36 cellular contexts compared by ENCODE assay signal in genomic region chr7:120480930-120481329, GRCh38.
"Had no signal": no experiment of that assay in that cellular context is flagged by ENCODE, and none has a peak within 500 bp of the region (broad histone marks: within the 10 kb centered on the region; RNA-seq: fewer than 3 reads in every experiment).

No MANE protein-coding gene starts in this region.

- H3K4me3 Mint-ChIP-seq: activated B cell treated with CpG ODN at 0.5 μM for 24 hours; activated CD4-positive, alpha-beta memory T cell treated with anti-CD3 and anti-CD28 coated beads for 36 hours; activated CD4-positive, alpha-beta T cell treated with anti-CD3 and anti-CD28 coated beads, Interleukin-2, amount 10 ng/mL, durations not matched to agents 24 days and 14 days; activated CD8-positive, alpha-beta T cell treated with anti-CD3 and anti-CD28 coated beads for 36 hours; activated naive CD4-positive, alpha-beta T cell treated with anti-CD3 and anti-CD28 coated beads, Interleukin-2, amount 10 ng/mL, durations not matched to agents 7 days and 5 days; activated naive CD4-positive, alpha-beta T cell treated with anti-CD3 and anti-CD28 coated beads, Interleukin-2, amount 50 U/mL, for 24 hours; activated naive CD8-positive, alpha-beta T cell; activated naive CD8-positive, alpha-beta T cell treated with anti-CD3 and anti-CD28 coated beads, Interleukin-2, amount 10 ng/mL, durations not matched to agents 7 days and 5 days; activated naive CD8-positive, alpha-beta T cell treated with anti-CD3 and anti-CD28 coated beads, Interleukin-2, amount 50 U/mL, for 24 hours; activated T-cell treated with anti-CD3 and anti-CD28 coated beads, Interleukin-2, amount 50 U/mL, for 4 hours; activated T-cell treated with anti-CD3 and anti-CD28 coated beads, Interleukin-2, amount 50 U/mL, for 72 hours; brain; central memory CD8-positive, alpha-beta T cell; T-helper 1 cell treated with Interleukin-12 subunit alpha and Interleukin-12 subunit beta and Interleukin-4 antibody, amounts not matched to agents 30 μg/mL and 1 μg/mL, for 36 hours; T-helper 2 cell treated with Interferon-gamma antibody and Interleukin-4, amounts not matched to agents 5 μg/mL and 100 μg/mL, for 36 hours had no signal

- H3K27ac Mint-ChIP-seq: activated B cell treated with CpG ODN at 0.5 μM for 24 hours; activated CD4-positive, alpha-beta memory T cell treated with anti-CD3 and anti-CD28 coated beads for 36 hours; activated CD4-positive, alpha-beta T cell treated with anti-CD3 and anti-CD28 coated beads, Interleukin-2, amount 10 ng/mL, durations not matched to agents 24 days and 14 days; activated CD8-positive, alpha-beta T cell treated with anti-CD3 and anti-CD28 coated beads for 36 hours; activated naive CD4-positive, alpha-beta T cell treated with anti-CD3 and anti-CD28 coated beads, Interleukin-2, amount 10 ng/mL, durations not matched to agents 7 days and 5 days; activated naive CD4-positive, alpha-beta T cell treated with anti-CD3 and anti-CD28 coated beads, Interleukin-2, amount 50 U/mL, for 24 hours; activated naive CD8-positive, alpha-beta T cell; activated naive CD8-positive, alpha-beta T cell treated with anti-CD3 and anti-CD28 coated beads, Interleukin-2, amount 10 ng/mL, durations not matched to agents 7 days and 5 days; activated naive CD8-positive, alpha-beta T cell treated with anti-CD3 and anti-CD28 coated beads, Interleukin-2, amount 50 U/mL, for 24 hours; activated T-cell treated with anti-CD3 and anti-CD28 coated beads, Interleukin-2, amount 50 U/mL, for 72 hours; activated T-helper 2 cell treated with anti-CD3 and anti-CD28 coated beads, Interferon-gamma antibody, Interleukin-2, Interleukin-4, amounts not matched to agents 10 μg/mL and 5 μg/mL and 100 μg/mL, durations not matched to agents 14 hours and 24 hours and 36 hours; brain; T-helper 1 cell treated with Interleukin-12 subunit alpha and Interleukin-12 subunit beta and Interleukin-4 antibody, amounts not matched to agents 30 μg/mL and 1 μg/mL, for 36 hours; T-helper 2 cell treated with Interferon-gamma antibody and Interleukin-4, amounts not matched to agents 5 μg/mL and 100 μg/mL, for 36 hours had no signal

- H3K4me3 ChIP-seq: ascending aorta, cardiac muscle cell had no signal

- H3K36me3 ChIP-seq: ascending aorta, cardiac muscle cell had no signal

- H3K9me3 ChIP-seq: ascending aorta had no signal

- H3K27me3 ChIP-seq: ascending aorta, cardiac muscle cell had no signal

- H3K27me3 Mint-ChIP-seq: activated B cell treated with CpG ODN at 0.5 μM for 24 hours; activated CD4-positive, alpha-beta memory T cell treated with anti-CD3 and anti-CD28 coated beads for 36 hours; activated CD4-positive, alpha-beta T cell treated with anti-CD3 and anti-CD28 coated beads, Interleukin-2, amount 10 ng/mL, durations not matched to agents 24 days and 14 days; activated CD8-positive, alpha-beta T cell treated with anti-CD3 and anti-CD28 coated beads for 36 hours; activated naive CD4-positive, alpha-beta T cell treated with anti-CD3 and anti-CD28 coated beads, Interleukin-2, amount 10 ng/mL, durations not matched to agents 7 days and 5 days; activated naive CD4-positive, alpha-beta T cell treated with anti-CD3 and anti-CD28 coated beads, Interleukin-2, amount 50 U/mL, for 24 hours; activated naive CD8-positive, alpha-beta T cell; activated naive CD8-positive, alpha-beta T cell treated with anti-CD3 and anti-CD28 coated beads, Interleukin-2, amount 10 ng/mL, durations not matched to agents 7 days and 5 days; activated naive CD8-positive, alpha-beta T cell treated with anti-CD3 and anti-CD28 coated beads, Interleukin-2, amount 50 U/mL, for 24 hours; central memory CD8-positive, alpha-beta T cell had no signal

- H3K4me1 Mint-ChIP-seq: activated B cell treated with CpG ODN at 0.5 μM for 24 hours; activated CD4-positive, alpha-beta T cell treated with anti-CD3 and anti-CD28 coated beads, Interleukin-2, amount 10 ng/mL, durations not matched to agents 24 days and 14 days; activated naive CD4-positive, alpha-beta T cell treated with anti-CD3 and anti-CD28 coated beads, Interleukin-2, amount 10 ng/mL, durations not matched to agents 7 days and 5 days; activated naive CD4-positive, alpha-beta T cell treated with anti-CD3 and anti-CD28 coated beads, Interleukin-2, amount 50 U/mL, for 24 hours; activated naive CD8-positive, alpha-beta T cell treated with anti-CD3 and anti-CD28 coated beads, Interleukin-2, amount 10 ng/mL, durations not matched to agents 7 days and 5 days; activated naive CD8-positive, alpha-beta T cell treated with anti-CD3 and anti-CD28 coated beads, Interleukin-2, amount 50 U/mL, for 24 hours; brain; central memory CD8-positive, alpha-beta T cell had no signal

- H3K27ac ChIP-seq: ascending aorta, cardiac muscle cell, VCaP had no signal

- H3K9me3 Mint-ChIP-seq: activated CD4-positive, alpha-beta T cell treated with anti-CD3 and anti-CD28 coated beads, Interleukin-2, amount 10 ng/mL, durations not matched to agents 24 days and 14 days; activated naive CD4-positive, alpha-beta T cell treated with anti-CD3 and anti-CD28 coated beads, Interleukin-2, amount 50 U/mL, for 24 hours; activated naive CD8-positive, alpha-beta T cell treated with anti-CD3 and anti-CD28 coated beads, Interleukin-2, amount 10 ng/mL, durations not matched to agents 7 days and 5 days; activated T-helper 2 cell treated with anti-CD3 and anti-CD28 coated beads, Interferon-gamma antibody, Interleukin-2, Interleukin-4, amounts not matched to agents 10 μg/mL and 5 μg/mL and 100 μg/mL, durations not matched to agents 14 hours and 24 hours and 36 hours; brain; T-helper 1 cell treated with Interleukin-12 subunit alpha and Interleukin-12 subunit beta and Interleukin-4 antibody, amounts not matched to agents 30 μg/mL and 1 μg/mL, for 36 hours; T-helper 2 cell treated with Interferon-gamma antibody and Interleukin-4, amounts not matched to agents 5 μg/mL and 100 μg/mL, for 36 hours had no signal

- DNase-seq: activated B cell treated with CpG ODN at 0.5 μM for 24 hours; activated CD4-positive, alpha-beta memory T cell treated with anti-CD3 and anti-CD28 coated beads for 36 hours; activated CD4-positive, alpha-beta T cell treated with anti-CD3 and anti-CD28 coated beads for 4 hours; activated CD4-positive, alpha-beta T cell treated with anti-CD3 and anti-CD28 coated beads, Interleukin-2, amount 10 ng/mL, durations not matched to agents 24 days and 14 days; activated CD4-positive, alpha-beta T cell treated with anti-CD3 and anti-CD28 coated beads, Interleukin-2, amount 50 U/mL, for 1 hour; activated CD4-positive, alpha-beta T cell treated with anti-CD3 and anti-CD28 coated beads, Interleukin-2, amount 50 U/mL, for 4 hours; activated CD4-positive, CD25-positive, alpha-beta regulatory T cell treated with anti-CD3 and anti-CD28 coated beads, Interleukin-2, amount 50 U/mL, for 72 hours; activated CD8-positive, alpha-beta memory T cell treated with anti-CD3 and anti-CD28 coated beads, Interleukin-2, amount 50 U/mL, for 4 hours; activated CD8-positive, alpha-beta T cell treated with anti-CD3 and anti-CD28 coated beads for 36 hours; activated effector memory CD4-positive, alpha-beta T cell treated with Interleukin-2 at 50 U/mL for 16 hours; activated gamma-delta T cell; activated naive CD4-positive, alpha-beta T cell treated with anti-CD3 and anti-CD28 coated beads, Interleukin-2, amount 10 ng/mL, durations not matched to agents 7 days and 5 days; activated naive CD4-positive, alpha-beta T cell treated with Interleukin-2 at 50 U/mL for 16 hours; activated naive CD8-positive, alpha-beta T cell treated with anti-CD3 and anti-CD28 coated beads, Interleukin-2, amount 10 ng/mL, durations not matched to agents 7 days and 5 days; activated naive CD8-positive, alpha-beta T cell treated with anti-CD3 and anti-CD28 coated beads, Interleukin-2, amount 50 U/mL, for 24 hours; activated T-cell treated with anti-CD3 and anti-CD28 coated beads for 4 hours; activated T-cell treated with anti-CD3 and anti-CD28 coated beads, Interleukin-2, amount 50 U/mL, for 1 hour; activated T-cell treated with anti-CD3 and anti-CD28 coated beads, Interleukin-2, amount 50 U/mL, for 4 hours; activated T-cell treated with anti-CD3 and anti-CD28 coated beads, Interleukin-2, amount 50 U/mL, for 72 hours; amygdala; anterior cingulate cortex; caudate nucleus; cerebellar nuclear complex; T-helper 1 cell; T-helper 2 cell; T-helper 9 cell had no signal

- H3K36me3 Mint-ChIP-seq: activated CD4-positive, alpha-beta memory T cell treated with anti-CD3 and anti-CD28 coated beads for 36 hours; activated naive CD4-positive, alpha-beta T cell treated with anti-CD3 and anti-CD28 coated beads, Interleukin-2, amount 10 ng/mL, durations not matched to agents 7 days and 5 days; activated naive CD4-positive, alpha-beta T cell treated with anti-CD3 and anti-CD28 coated beads, Interleukin-2, amount 50 U/mL, for 24 hours; activated naive CD8-positive, alpha-beta T cell; activated naive CD8-positive, alpha-beta T cell treated with anti-CD3 and anti-CD28 coated beads, Interleukin-2, amount 10 ng/mL, durations not matched to agents 7 days and 5 days; brain had no signal

- ATAC-seq: activated CD8-positive, alpha-beta T cell treated with anti-CD3 and anti-CD28 coated beads for 36 hours; activated naive CD8-positive, alpha-beta T cell treated with anti-CD3 and anti-CD28 coated beads, Interleukin-2, amount 50 U/mL, for 24 hours; activated T-cell treated with anti-CD3 and anti-CD28 coated beads, Interleukin-2, amount 50 U/mL, for 4 hours; activated T-cell treated with anti-CD3 and anti-CD28 coated beads, Interleukin-2, amount 50 U/mL, for 72 hours had no signal

- H3K4me1 ChIP-seq: ascending aorta had no signal
